ENCODE assay signal across 20 cellular contexts in the genomic region with DNA sequence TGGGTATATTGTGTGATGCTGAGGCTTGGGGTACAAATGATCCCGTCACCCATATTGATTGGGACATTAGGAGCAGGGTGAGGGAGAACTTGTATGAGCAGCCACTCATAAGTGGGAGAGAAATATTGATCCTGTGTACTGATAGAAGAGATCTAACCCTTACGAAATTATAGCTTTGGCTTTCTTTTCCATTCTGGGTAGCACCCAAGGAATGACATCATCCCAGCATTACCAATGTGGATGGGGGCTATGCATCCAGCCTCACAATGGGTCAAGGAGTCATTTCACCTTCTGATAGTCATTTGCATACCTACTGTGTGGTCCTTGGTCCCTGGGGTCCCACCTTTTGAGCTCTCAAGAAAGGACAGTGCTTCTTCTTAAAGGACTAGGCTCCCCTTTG. TPM values are rescaled to one million over a fixed set of nuclear protein-coding genes. Genes with fewer than 3 reads are reported as not detected.
DNase-seq lines count a peak whose midpoint lies in the region; ATAC-seq and TF ChIP-seq lines count a peak whose summit lies in the region.
"Had no signal": no experiment of that assay in that cellular context is flagged by ENCODE, and none has a peak within 500 bp of the region (broad histone marks: within the 10 kb centered on the region; RNA-seq: fewer than 3 reads in every experiment).

No MANE protein-coding gene starts in this region.

- H3K27me3 Mint-ChIP-seq in Caco-2 (ENCODE audit: insufficient read depth, unreplicated experiment) = peaks cover 24% of the 10 kb centered on the region

- no peaks in the 10 kb centered on the region for H3K9me3 ChIP-seq in RWPE2 (ENCODE audit: severe bottlenecking)
- H3K9me3 ChIP-seq in gastroesophageal sphincter = no peaks in the 10 kb centered on the region
- no peaks in the 10 kb centered on the region for H3K9me3 ChIP-seq in skeletal muscle tissue (ENCODE audit: control insufficient read depth in 3 of 3, low read length in 3 of 3)
- no peaks in the 10 kb centered on the region for H3K9me3 ChIP-seq in Caco-2

- POLR2A ChIA-PET in Caco-2 (lab: Charles Lee) = no interaction called here

- intact Hi-C loops in Caco-2 (cut with micrococcal nuclease; ENCODE audit: unreplicated experiment) = no loop called here

- TF ChIP-seq POLR2A in gastroesophageal sphincter (IDR thresholded peaks at IDR 0.05) = no peak

- H3K36me3 ChIP-seq in RWPE2 (ENCODE audit: low read depth) (no peaks in the 10 kb centered on the region), gastroesophageal sphincter (no peaks in the 10 kb centered on the region), skeletal muscle tissue (ENCODE audit: control insufficient read depth in 3 of 3, insufficient read depth in 3 of 3, low read length in 3 of 3) (no peaks in the 10 kb centered on the region), Caco-2 (ENCODE audit: control insufficient read depth, insufficient read depth, low read length) (no peaks in the 10 kb centered on the region)

- no peak for DNase-seq in AG10803 (ENCODE audit: low read depth)
- no peak for DNase-seq in RWPE2 (ENCODE audit: low spot score)
- DNase-seq in Caco-2 = no peak
- no peak for DNase-seq in AML-193 (lab: John Stamatoyannopoulos, UW)
- DNase-seq in DMS114 treated with DMSO at 0.1 percent for 48 hours (lab: John Stamatoyannopoulos, UW; ENCODE audit: unreplicated experiment) = no peak
- DNase-seq: activated CD4-positive, CD25-positive, alpha-beta regulatory T cell treated with anti-CD3 and anti-CD28 coated beads, Interleukin-2, amount 50 U/mL, for 72 hours; central memory CD4-positive, alpha-beta T cell; DMS53; H9; naive B cell; NCI-H1436; NCI-H510A; stimulated activated CD4-positive, alpha-beta T cell treated with anti-CD3 and anti-CD28 coated beads, Interleukin-4, amount 100 ng/mL, for 4 hours had no signal

- H3K36me3 Mint-ChIP-seq in Caco-2 (ENCODE audit: insufficient read depth, unreplicated experiment) = no peaks in the 10 kb centered on the region
- H3K36me3 Mint-ChIP-seq: stimulated activated effector memory CD8-positive, alpha-beta T cell treated with anti-CD3 and anti-CD28 coated beads, Interleukin-12 subunit alpha, Interleukin-12 subunit beta, amount 100 ng/mL, for 72 hours had no signal

- CTCF ChIA-PET in Caco-2 (lab: Charles Lee) = interaction anchor here (0.8 kb wide), 1 partner anchor 173 kb away, joined by 3 read pairs; no protein-coding TSS in a partner anchor

- peak overlapping the region; percentile 49 for H3K4me3 ChIP-seq in AG10803 (ENCODE audit: low read length)
- H3K4me3 ChIP-seq in RWPE2 (ENCODE audit: severe bottlenecking) = no peak overlapping the region
- H3K4me3 ChIP-seq in gastroesophageal sphincter = no peak overlapping the region
- H3K4me3 ChIP-seq in skeletal muscle tissue (ENCODE audit: low read length in 3 of 3) = no peak overlapping the region
- no peak overlapping the region for H3K4me3 ChIP-seq in Caco-2 (ENCODE audit: low read depth, low read length)

- H3K4me1 ChIP-seq in RWPE2 (ENCODE audit: insufficient read depth, poor library complexity, severe bottlenecking) (peaks cover 25% of the 10 kb centered on the region), gastroesophageal sphincter (peaks cover 0 to 80% (median 35%) of the 10 kb centered on the region in 3 donors), skeletal muscle tissue (ENCODE audit: control insufficient read depth in 3 of 3, insufficient read depth in 3 of 3, low read length in 3 of 3) (peaks cover 35 to 48% (median 43%) of the 10 kb centered on the region in 3 donors), Caco-2 (peaks cover 10% of the 10 kb centered on the region; the same call in 1 of the 2 replicates)

- no peak for TF ChIP-seq EP300 in gastroesophageal sphincter (IDR thresholded peaks at IDR 0.05)

- no peak overlapping the region for H3K27ac Mint-ChIP-seq in Caco-2 (ENCODE audit: unreplicated experiment)
- H3K27ac Mint-ChIP-seq: activated naive CD4-positive, alpha-beta T cell treated with anti-CD3 and anti-CD28 coated beads, Interleukin-2, amount 50 U/mL, for 24 hours; H9; stimulated activated effector memory CD8-positive, alpha-beta T cell treated with anti-CD3 and anti-CD28 coated beads, Interleukin-12 subunit alpha, Interleukin-12 subunit beta, amount 100 ng/mL, for 72 hours had no signal

- no peaks in the 10 kb centered on the region for H3K9me3 Mint-ChIP-seq in Caco-2 (ENCODE audit: unreplicated experiment)
- H3K9me3 Mint-ChIP-seq: activated naive CD4-positive, alpha-beta T cell treated with anti-CD3 and anti-CD28 coated beads, Interleukin-2, amount 50 U/mL, for 24 hours; H9; naive B cell; stimulated activated effector memory CD8-positive, alpha-beta T cell treated with anti-CD3 and anti-CD28 coated beads, Interleukin-12 subunit alpha, Interleukin-12 subunit beta, amount 100 ng/mL, for 72 hours had no signal

- no peak overlapping the region for H3K4me3 Mint-ChIP-seq in Caco-2 (ENCODE audit: unreplicated experiment)
- H3K4me3 Mint-ChIP-seq: activated naive CD4-positive, alpha-beta T cell treated with anti-CD3 and anti-CD28 coated beads, Interleukin-2, amount 50 U/mL, for 24 hours; H9; stimulated activated effector memory CD8-positive, alpha-beta T cell treated with anti-CD3 and anti-CD28 coated beads, Interleukin-12 subunit alpha, Interleukin-12 subunit beta, amount 100 ng/mL, for 72 hours had no signal

- 78% methylated on average over 2 of the region's 2 CpGs; no CpG with 5 or more reads in 1 of the 2 donors for WGBS in gastroesophageal sphincter (ENCODE audit: low coverage in 1 of 2), 2 donors

- H3K27me3 ChIP-seq in RWPE2 (ENCODE audit: insufficient read depth, poor library complexity, severe bottlenecking) (no peaks in the 10 kb centered on the region), gastroesophageal sphincter (peaks cover 3% of the 10 kb centered on the region), skeletal muscle tissue (ENCODE audit: control insufficient read depth in 3 of 3, insufficient read depth in 3 of 3, low read length in 3 of 3) (peaks cover 22 to 42% (median 41%) of the 10 kb centered on the region in 3 donors), Caco-2 (replicated peaks; ENCODE audit: control insufficient read depth, insufficient read depth, low read length) (peaks cover 8% of the 10 kb centered on the region)

- H3K4me1 Mint-ChIP-seq in Caco-2 (ENCODE audit: low read depth, unreplicated experiment) = no peaks in the 10 kb centered on the region

- ATAC-seq in RWPE2 (ENCODE audit: low read depth) (no peak), gastroesophageal sphincter (no peak), GM21737 (IDR thresholded peaks at IDR 0.05; ENCODE audit: unreplicated experiment) (no peak)
- ATAC-seq: Panc1; stimulated activated effector memory CD8-positive, alpha-beta T cell treated with anti-CD3 and anti-CD28 coated beads, Interleukin-12 subunit alpha, Interleukin-12 subunit beta, amount 100 ng/mL, for 72 hours had no signal

- no TSS peak for BruUV-seq in Caco-2 (replicated peaks; lab: Mats Ljungman, UMichigan)

- H3K9ac ChIP-seq in skeletal muscle tissue (ENCODE audit: low read depth in 1 of 3, low read length in 3 of 3) = no peak overlapping the region
- H3K9ac ChIP-seq: KMS-11 had no signal

- no peak for TF ChIP-seq CTCF in AG10803 (conservative IDR thresholded peaks at IDR 0.05; ENCODE audit: low read length)
- no peak for TF ChIP-seq CTCF in RWPE2 (IDR thresholded peaks at IDR 0.05; ENCODE audit: poor library complexity, severe bottlenecking)
- TF ChIP-seq CTCF in gastroesophageal sphincter (IDR thresholded peaks at IDR 0.05) = no peak
- no peak for TF ChIP-seq CTCF in Caco-2 (IDR thresholded peaks at IDR 0.05; ENCODE audit: insufficient read depth in 1 of 2, low read depth in 1 of 2, low read length in 1 of 2, severe bottlenecking in 1 of 2, unreplicated experiment in 1 of 2)

- H3K27ac ChIP-seq in RWPE2 (ENCODE audit: poor library complexity, severe bottlenecking) (peak overlapping the region; percentile 11), gastroesophageal sphincter (peak overlapping the region in 3 of 4 donors; percentile 83 to 89 (median 87)), skeletal muscle tissue (ENCODE audit: low read depth, low read length) (peak overlapping the region; percentile 42)
- H3K27ac ChIP-seq: KMS-11 had no signal

RNA-seq across cellular contexts. Expression of gene NAV1, which starts 1.9 kb away (rescaled TPM):
- total RNA-seq in gastroesophageal sphincter = 10 to 100 TPM; 11.4 to 35.8 (median 18.0) TPM
- 11.0 TPM for total RNA-seq in skeletal muscle tissue
- total RNA-seq in Caco-2 (2022) = 2.0 and 4.6 TPM in 2 replicates

RNA-seq across cellular contexts. Expression of gene CSRP1, which starts 30.1 kb away (rescaled TPM):
- 1,000 to 10,000 TPM; 4,484 to 9,179 (median 5,319) TPM for total RNA-seq in gastroesophageal sphincter
- 42.8 TPM for total RNA-seq in skeletal muscle tissue
- total RNA-seq in Caco-2 (2022) = 60.0 and 60.8 TPM in 2 replicates

Comparison
In these comparisons a context has a peak if more than half of its experiments do, and no peak if none do; other contexts are left out.
1. H3K27ac ChIP-seq: peak in every context shown above with its lines; median percentile 87 in gastroesophageal sphincter; 42 in skeletal muscle tissue; 11 in RWPE2.
2. RNA of gene CSRP1, which starts 30.1 kb away (total RNA-seq): 4,484 to 9,179 TPM in gastroesophageal sphincter; 60.0 to 60.8 TPM in Caco-2 and 42.8 TPM in skeletal muscle tissue (single experiment); every median in the first group is over 10 times any median in the second.